In the genomic region with DNA sequence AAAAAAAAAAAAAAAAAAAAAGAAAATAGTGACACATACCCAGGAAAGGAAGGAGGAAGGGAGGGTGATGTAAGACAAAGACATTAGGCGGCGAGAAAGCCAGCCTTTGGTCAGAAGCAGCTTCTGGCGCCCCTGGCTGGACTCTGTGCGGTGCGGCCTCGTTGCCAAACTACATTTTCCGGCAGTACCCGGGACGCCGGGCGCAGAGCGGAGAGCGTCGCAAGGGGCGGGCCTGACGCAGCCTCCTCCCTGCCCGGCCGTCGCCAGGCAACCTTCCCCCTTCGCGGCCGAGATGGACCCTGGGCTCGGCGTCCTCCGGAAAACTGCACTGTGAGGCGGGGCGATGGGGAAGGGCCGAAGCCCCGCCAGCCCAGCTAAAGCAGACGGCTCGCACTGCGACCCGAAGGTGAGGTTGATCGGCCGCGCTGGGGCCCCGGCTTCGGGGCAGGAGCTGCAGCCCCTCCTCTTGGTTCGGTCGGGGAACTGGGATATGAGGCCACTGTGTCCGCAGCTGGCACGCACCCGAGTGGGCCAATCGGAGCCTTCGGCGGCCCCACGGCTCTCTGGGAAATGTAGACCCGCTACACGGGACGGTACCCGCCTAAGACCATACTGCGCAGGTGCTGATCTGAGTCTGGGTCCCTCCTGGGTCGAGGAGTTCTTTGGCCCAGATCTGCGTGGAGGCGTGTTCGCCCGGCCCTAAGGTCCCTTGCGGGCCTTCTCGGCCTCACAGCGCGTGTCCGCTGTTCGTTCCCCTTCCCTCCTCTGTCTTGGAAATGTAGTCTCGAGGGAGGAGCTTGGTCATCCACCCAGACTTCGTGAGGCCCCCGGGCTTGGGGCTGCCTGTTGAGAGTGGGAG, we compare ENCODE assay signal across 1 cellular context.
TF ChIP-seq lines count a peak whose summit lies in the region.

No MANE protein-coding gene starts in this region.

TF ChIP-seq in SK-N-SH, 30 proteins besides CTCF, POLR2A, EP300 and RAD21 (continued from another document):
- TF ChIP-seq, protein P1, sequence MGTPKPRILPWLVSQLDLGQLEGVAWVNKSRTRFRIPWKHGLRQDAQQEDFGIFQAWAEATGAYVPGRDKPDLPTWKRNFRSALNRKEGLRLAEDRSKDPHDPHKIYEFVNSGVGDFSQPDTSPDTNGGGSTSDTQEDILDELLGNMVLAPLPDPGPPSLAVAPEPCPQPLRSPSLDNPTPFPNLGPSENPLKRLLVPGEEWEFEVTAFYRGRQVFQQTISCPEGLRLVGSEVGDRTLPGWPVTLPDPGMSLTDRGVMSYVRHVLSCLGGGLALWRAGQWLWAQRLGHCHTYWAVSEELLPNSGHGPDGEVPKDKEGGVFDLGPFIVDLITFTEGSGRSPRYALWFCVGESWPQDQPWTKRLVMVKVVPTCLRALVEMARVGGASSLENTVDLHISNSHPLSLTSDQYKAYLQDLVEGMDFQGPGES (IDR thresholded peaks at IDR 0.05; ENCODE audit: low read depth, low read length), result no peak
- peak; percentile 58; the same call in 1 of the 2 replicates for TF ChIP-seq ELF1 (IDR thresholded peaks at IDR 0.05)
- TF ChIP-seq TAF1 (IDR thresholded peaks at IDR 0.05; ENCODE audit: borderline replicate concordance, low read depth, low read length), result peak; percentile 27; the same call in 1 of the 2 replicates
- peak; percentile 31 for TF ChIP-seq MXI1 (IDR thresholded peaks at IDR 0.05; ENCODE audit: low read depth, low read length)
- TF ChIP-seq, protein P2, sequence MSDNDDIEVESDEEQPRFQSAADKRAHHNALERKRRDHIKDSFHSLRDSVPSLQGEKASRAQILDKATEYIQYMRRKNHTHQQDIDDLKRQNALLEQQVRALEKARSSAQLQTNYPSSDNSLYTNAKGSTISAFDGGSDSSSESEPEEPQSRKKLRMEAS (IDR thresholded peaks at IDR 0.05; ENCODE audit: low read depth), result peak; percentile 75
- TF ChIP-seq, protein P3, sequence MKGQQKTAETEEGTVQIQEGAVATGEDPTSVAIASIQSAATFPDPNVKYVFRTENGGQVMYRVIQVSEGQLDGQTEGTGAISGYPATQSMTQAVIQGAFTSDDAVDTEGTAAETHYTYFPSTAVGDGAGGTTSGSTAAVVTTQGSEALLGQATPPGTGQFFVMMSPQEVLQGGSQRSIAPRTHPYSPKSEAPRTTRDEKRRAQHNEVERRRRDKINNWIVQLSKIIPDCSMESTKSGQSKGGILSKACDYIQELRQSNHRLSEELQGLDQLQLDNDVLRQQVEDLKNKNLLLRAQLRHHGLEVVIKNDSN (IDR thresholded peaks at IDR 0.05; ENCODE audit: borderline replicate concordance, low read depth), result no peak
- TF ChIP-seq, protein P4, sequence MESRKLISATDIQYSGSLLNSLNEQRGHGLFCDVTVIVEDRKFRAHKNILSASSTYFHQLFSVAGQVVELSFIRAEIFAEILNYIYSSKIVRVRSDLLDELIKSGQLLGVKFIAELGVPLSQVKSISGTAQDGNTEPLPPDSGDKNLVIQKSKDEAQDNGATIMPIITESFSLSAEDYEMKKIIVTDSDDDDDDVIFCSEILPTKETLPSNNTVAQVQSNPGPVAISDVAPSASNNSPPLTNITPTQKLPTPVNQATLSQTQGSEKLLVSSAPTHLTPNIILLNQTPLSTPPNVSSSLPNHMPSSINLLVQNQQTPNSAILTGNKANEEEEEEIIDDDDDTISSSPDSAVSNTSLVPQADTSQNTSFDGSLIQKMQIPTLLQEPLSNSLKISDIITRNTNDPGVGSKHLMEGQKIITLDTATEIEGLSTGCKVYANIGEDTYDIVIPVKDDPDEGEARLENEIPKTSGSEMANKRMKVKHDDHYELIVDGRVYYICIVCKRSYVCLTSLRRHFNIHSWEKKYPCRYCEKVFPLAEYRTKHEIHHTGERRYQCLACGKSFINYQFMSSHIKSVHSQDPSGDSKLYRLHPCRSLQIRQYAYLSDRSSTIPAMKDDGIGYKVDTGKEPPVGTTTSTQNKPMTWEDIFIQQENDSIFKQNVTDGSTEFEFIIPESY (IDR thresholded peaks at IDR 0.05; ENCODE audit: borderline replicate concordance, low read depth), result no peak
- TF ChIP-seq RFX5 (IDR thresholded peaks at IDR 0.05; ENCODE audit: low read length), result 0 out of 2 replicates have a peak, but pooled peaks have one; percentile 5
- TF ChIP-seq NRF1 (IDR thresholded peaks at IDR 0.05; ENCODE audit: low read depth, low read length), result peak; percentile 65
- peak; percentile 37 for TF ChIP-seq GABPA (IDR thresholded peaks at IDR 0.05; ENCODE audit: low read depth)
- TF ChIP-seq FOSL2 (IDR thresholded peaks at IDR 0.05; ENCODE audit: borderline replicate concordance, low read depth), result no peak
- no peak for TF ChIP-seq YY1 (IDR thresholded peaks at IDR 0.05; ENCODE audit: low read depth)
- TF ChIP-seq JUND (IDR thresholded peaks at IDR 0.05), result no peak
- no peak for TF ChIP-seq RCOR1 (IDR thresholded peaks at IDR 0.05; ENCODE audit: low read length)
- TF ChIP-seq TEAD4 (IDR thresholded peaks at IDR 0.05; ENCODE audit: borderline replicate concordance, insufficient read depth), result no peak
- TF ChIP-seq RXRA (IDR thresholded peaks at IDR 0.05; ENCODE audit: borderline replicate concordance, low read depth), result no peak
- TF ChIP-seq SIN3A (IDR thresholded peaks at IDR 0.05; ENCODE audit: borderline replicate concordance, low read depth, low read length), result peak; percentile 13; the same call in 1 of the 2 replicates
- no peak for TF ChIP-seq SMC3 (IDR thresholded peaks at IDR 0.05; ENCODE audit: low read depth, low read length)
- TF ChIP-seq CHD2 (IDR thresholded peaks at IDR 0.05; ENCODE audit: low read length, partially characterized antibody), result peak; percentile 65
- TF ChIP-seq GATA2 (CRISPR knock-in tag; IDR thresholded peaks at IDR 0.05), result no peak
- TF ChIP-seq EZH2phosphoT487 (IDR thresholded peaks at IDR 0.05; ENCODE audit: borderline replicate concordance, low read depth), result no peak
- TF ChIP-seq NFIC (IDR thresholded peaks at IDR 0.05; ENCODE audit: borderline replicate concordance), result no peak; the same call in 1 of the 2 replicates
